ENCODE assay signal across 2 cellular contexts in the genomic region with DNA sequence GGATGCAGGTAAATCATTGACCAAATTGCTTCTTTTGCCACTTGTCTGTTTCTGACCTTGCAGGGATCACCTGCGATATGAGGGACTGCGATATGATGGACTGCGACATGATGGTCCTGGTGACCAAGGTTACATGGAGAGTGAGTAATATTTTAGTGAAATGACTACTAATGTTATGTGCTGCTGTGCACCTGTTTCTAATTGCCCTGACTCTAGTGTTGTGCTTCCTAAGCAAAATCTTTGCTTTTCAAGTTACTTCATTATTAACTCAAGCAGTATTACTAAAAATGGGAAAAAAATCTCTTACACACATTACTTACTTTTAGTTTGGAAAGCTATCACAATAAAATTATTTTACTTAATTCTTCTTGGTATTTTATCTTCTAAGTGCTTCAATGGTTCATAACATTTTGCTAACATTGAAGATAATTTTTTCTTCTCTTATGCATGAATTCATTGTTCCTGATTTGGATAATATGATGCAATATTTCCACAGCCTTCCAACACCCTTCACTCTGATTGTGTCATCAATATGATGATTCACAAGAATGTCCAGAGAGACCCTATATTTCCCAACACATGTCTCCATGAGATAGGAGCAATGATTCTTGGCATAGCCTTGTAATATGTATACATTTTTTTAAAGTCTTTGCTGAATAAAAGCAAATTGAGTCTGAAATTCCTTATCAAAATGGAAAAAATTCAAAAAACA.
TF ChIP-seq lines count a peak whose summit lies in the region.

No MANE protein-coding gene starts in this region.

TF ChIP-seq in H1, 55 proteins besides CTCF, POLR2A, EP300 and RAD21 (continued from another document):
- peak; percentile 22; the same call in 1 of the 2 replicates for TF ChIP-seq CEBPB (IDR thresholded peaks at IDR 0.05; ENCODE audit: low read depth, low read length)

TF ChIP-seq in HEK293T, 16 proteins besides CTCF, POLR2A, EP300 and RAD21 (continued from another document):
- TF ChIP-seq LEF1 (IDR thresholded peaks at IDR 0.05; ENCODE audit: borderline replicate concordance) (no peak), TARDBP (IDR thresholded peaks at IDR 0.05) (no peak), SP1 (IDR thresholded peaks at IDR 0.05) (no peak), HDGF (IDR thresholded peaks at IDR 0.05; ENCODE audit: borderline replicate concordance) (no peak), BHLHE40 (IDR thresholded peaks at IDR 0.05; ENCODE audit: borderline replicate concordance) (no peak), NFRKB (IDR thresholded peaks at IDR 0.05) (no peak)
- TF ChIP-seq, protein P1, sequence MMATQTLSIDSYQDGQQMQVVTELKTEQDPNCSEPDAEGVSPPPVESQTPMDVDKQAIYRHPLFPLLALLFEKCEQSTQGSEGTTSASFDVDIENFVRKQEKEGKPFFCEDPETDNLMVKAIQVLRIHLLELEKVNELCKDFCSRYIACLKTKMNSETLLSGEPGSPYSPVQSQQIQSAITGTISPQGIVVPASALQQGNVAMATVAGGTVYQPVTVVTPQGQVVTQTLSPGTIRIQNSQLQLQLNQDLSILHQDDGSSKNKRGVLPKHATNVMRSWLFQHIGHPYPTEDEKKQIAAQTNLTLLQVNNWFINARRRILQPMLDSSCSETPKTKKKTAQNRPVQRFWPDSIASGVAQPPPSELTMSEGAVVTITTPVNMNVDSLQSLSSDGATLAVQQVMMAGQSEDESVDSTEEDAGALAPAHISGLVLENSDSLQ (IDR thresholded peaks at IDR 0.05): no peak
